Comparison of ENCODE assay signal across 8 cellular contexts in genomic region chr14:55271572-55272414, GRCh38. TPM values are rescaled to one million over a fixed set of nuclear protein-coding genes. Genes with fewer than 3 reads are reported as not detected.
DNase-seq lines count a peak whose midpoint lies in the region; ATAC-seq and TF ChIP-seq lines count a peak whose summit lies in the region.

No MANE protein-coding gene starts in this region.

- H3K27me3 Mint-ChIP-seq in CD14-positive monocyte (ENCODE audit: low read depth in 3 of 3) = peaks cover 0 to 4% (median 0%) of the 10 kb centered on the region in 3 donors
- no peaks in the 10 kb centered on the region for H3K27me3 Mint-ChIP-seq in effector memory CD8-positive, alpha-beta T cell

- intact Hi-C loops in CD14-positive monocyte (cut with micrococcal nuclease) = loop anchor here in 1 of 2 donors (10.0 kb wide), 1 partner anchor 133 kb away; no protein-coding TSS in a partner anchor

- no peak overlapping the region for H3K27ac ChIP-seq in mesenchymal stem cell (ENCODE audit: low read length, poor library complexity, severe bottlenecking)

- H3K4me3 Mint-ChIP-seq in CD14-positive monocyte = peak overlapping the region; percentile 88 to 95
- peak overlapping the region; percentile 83 to 85 for H3K4me3 Mint-ChIP-seq in effector memory CD8-positive, alpha-beta T cell

- H3K18ac ChIP-seq in mesenchymal stem cell (ENCODE audit: low read depth in 1 of 2, low read length in 2 of 2) = peak overlapping the region; percentile 96 to 97

- TF ChIP-seq CTCF in CD14-positive monocyte (IDR thresholded peaks at IDR 0.05) = no peak

- peak overlapping the region; percentile 77 to 89 for H2BK12ac ChIP-seq in mesenchymal stem cell (ENCODE audit: low read length in 2 of 2)

- peak overlapping the region; percentile 92 for H4K8ac ChIP-seq in mesenchymal stem cell (ENCODE audit: low read length)

- H3K23ac ChIP-seq in mesenchymal stem cell (ENCODE audit: low read length in 2 of 2) = peak overlapping the region in 1 of 2 experiments; percentile 94

- H2AFZ ChIP-seq in mesenchymal stem cell (ENCODE audit: low read depth, low read length) = peak overlapping the region; percentile 97

- peaks cover 4% of the 10 kb centered on the region for H3K79me1 ChIP-seq in mesenchymal stem cell (replicated peaks; ENCODE audit: low read length, poor library complexity, severe bottlenecking)

- no peaks in the 10 kb centered on the region for H3K9me3 Mint-ChIP-seq in CD14-positive monocyte
- H3K9me3 Mint-ChIP-seq in effector memory CD8-positive, alpha-beta T cell = no peaks in the 10 kb centered on the region

- peak overlapping the region; percentile 89 for H4K91ac ChIP-seq in mesenchymal stem cell (ENCODE audit: low read length)

- no peaks in the 10 kb centered on the region for H3K27me3 ChIP-seq in mesenchymal stem cell (ENCODE audit: control insufficient read depth in 1 of 2, insufficient read depth in 1 of 2, low read length in 2 of 2)

- peak overlapping the region; percentile 73 for H2BK120ac ChIP-seq in mesenchymal stem cell (ENCODE audit: low read depth, low read length)

- H3K4me1 Mint-ChIP-seq in CD14-positive monocyte = peaks cover 36% of the 10 kb centered on the region
- peaks cover 24 to 44% of the 10 kb centered on the region in 2 donors for H3K4me1 Mint-ChIP-seq in effector memory CD8-positive, alpha-beta T cell (ENCODE audit: low read depth in 2 of 2)

- H3K4me3 ChIP-seq in mesenchymal stem cell (ENCODE audit: insufficient read depth in 1 of 2, low read depth in 1 of 2, low read length in 2 of 2) = peak overlapping the region; percentile 92 to 99

- H2BK5ac ChIP-seq in mesenchymal stem cell (ENCODE audit: low read depth, low read length, poor library complexity, severe bottlenecking) = peak overlapping the region; percentile 57

- peak overlapping the region; percentile 81 to 84 for H3K4ac ChIP-seq in mesenchymal stem cell (ENCODE audit: low read depth in 1 of 2, low read length in 2 of 2)

- H3K14ac ChIP-seq in mesenchymal stem cell (ENCODE audit: low read length in 2 of 2) = peak overlapping the region in 1 of 2 experiments; percentile 97

- ATAC-seq in HG03439 (IDR thresholded peaks at IDR 0.05; ENCODE audit: unreplicated experiment) = peak; percentile 43
- ATAC-seq in effector memory CD8-positive, alpha-beta T cell (replicated peaks) = peak; percentile 32

- H3K36me3 ChIP-seq in mesenchymal stem cell (ENCODE audit: control insufficient read depth in 1 of 2, insufficient read depth in 2 of 2, low read depth in 1 of 2, low read length in 2 of 2) = peaks cover 0 to 4% of the 10 kb centered on the region in 2 experiments

- H3K9ac ChIP-seq in mesenchymal stem cell (ENCODE audit: low read length) = peak overlapping the region; percentile 99

- H3K27ac Mint-ChIP-seq in CD14-positive monocyte = peak overlapping the region; percentile 94 to 99 (median 99)
- peak overlapping the region; percentile 94 to 95 for H3K27ac Mint-ChIP-seq in effector memory CD8-positive, alpha-beta T cell

- H2AK5ac ChIP-seq in mesenchymal stem cell (ENCODE audit: low read length, severe bottlenecking) = no peak overlapping the region

- H3K36me3 Mint-ChIP-seq in CD14-positive monocyte = peaks cover 2 to 4% of the 10 kb centered on the region in 2 donors
- peaks cover 20% of the 10 kb centered on the region for H3K36me3 Mint-ChIP-seq in effector memory CD8-positive, alpha-beta T cell (ENCODE audit: insufficient read depth)

- no peaks in the 10 kb centered on the region for H3K9me3 ChIP-seq in mesenchymal stem cell (ENCODE audit: control insufficient read depth, low read length)

- H3K4me2 ChIP-seq in mesenchymal stem cell (ENCODE audit: low read length, poor library complexity, severe bottlenecking) = peak overlapping the region; percentile 92

- peak overlapping the region; percentile 69 for H2BK15ac ChIP-seq in mesenchymal stem cell (ENCODE audit: low read depth, poor library complexity, severe bottlenecking)

- WGBS in mesenchymal stem cell = 3% methylated on average over 55 of the region's 82 CpGs

- DNase-seq in CD14-positive monocyte (ENCODE audit: low spot score) (peak; percentile 96), GM19240 (ENCODE audit: insufficient read length, low spot score) (peak; percentile 71), NCI-H774 (lab: John Stamatoyannopoulos, UW) (peak; percentile 39), mesenchymal stem cell (peak; percentile 92)
- DNase-seq in activated CD8-positive, alpha-beta memory T cell treated with anti-CD3 and anti-CD28 coated beads for 24 hours = peak; percentile 81
- peak; percentile 35 to 41 (median 36) for DNase-seq in effector memory CD8-positive, alpha-beta T cell
- DNase-seq in stimulated activated CD8-positive, alpha-beta memory T cell treated with anti-CD3 and anti-CD28 coated beads, Interleukin-12 subunit alpha, Interleukin-12 subunit beta, amount 100 ng/mL, for 4 hours (ENCODE audit: low read depth) = peak; percentile 38

- peaks cover 6% of the 10 kb centered on the region for H3K4me1 ChIP-seq in mesenchymal stem cell (ENCODE audit: control insufficient read depth, insufficient read depth, low read depth, low read length)

RNA-seq across cellular contexts. Expression of gene FBXO34, which starts 0.6 kb away (rescaled TPM):
- polyA plus RNA-seq in CD14-positive monocyte = 10 to 100 TPM; 17.3 to 18.1 TPM
- polyA plus RNA-seq in mesenchymal stem cell (2013, experiment 1 of 2) = 11.1 TPM
- polyA plus RNA-seq in mesenchymal stem cell (2013, experiment 2 of 2) = 11.1 TPM

Comparison
In these comparisons a context has a peak if more than half of its experiments do, and no peak if none do; other contexts are left out.
1. DNase-seq: peak in every context shown above with its lines; median percentile 96 in CD14-positive monocyte; 92 in mesenchymal stem cell; 81 in activated CD8-positive, alpha-beta memory T cell treated with anti-CD3 and anti-CD28 coated beads for 24 hours; 71 in GM19240; 39 in NCI-H774; 38 in stimulated activated CD8-positive, alpha-beta memory T cell treated with anti-CD3 and anti-CD28 coated beads, Interleukin-12 subunit alpha, Interleukin-12 subunit beta, amount 100 ng/mL, for 4 hours; 36 in effector memory CD8-positive, alpha-beta T cell.